ENCODE assay signal across 35 cellular contexts in the genomic region with DNA sequence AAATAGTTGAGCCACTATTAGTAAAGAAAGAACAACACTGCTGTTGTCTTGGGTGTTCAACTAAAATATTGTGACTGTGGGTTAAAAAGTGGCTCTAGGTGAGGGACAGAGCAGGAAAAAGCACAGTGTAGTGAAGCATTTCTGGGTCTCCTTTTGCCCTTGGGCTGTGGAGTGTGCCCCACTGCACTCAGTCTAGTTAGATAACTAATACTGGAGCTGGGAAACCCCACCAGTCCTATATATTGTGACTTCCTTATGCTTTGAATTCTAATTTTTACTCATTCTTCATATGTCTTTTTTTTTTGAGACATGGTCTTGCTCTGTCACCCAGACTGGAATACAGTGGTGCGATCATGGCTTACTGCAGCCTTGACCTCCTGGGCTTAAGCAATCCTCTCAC.
A peak's percentile ranks its signal among the peaks of the same experiment; 100 is the strongest.
DNase-seq lines count a peak whose midpoint lies in the region; ATAC-seq, FAIRE-seq and TF ChIP-seq lines count a peak whose summit lies in the region.
"Had no signal": no experiment of that assay in that cellular context is flagged by ENCODE, and none has a peak within 500 bp of the region (broad histone marks: within the 10 kb centered on the region; RNA-seq: fewer than 3 reads in every experiment).

No MANE protein-coding gene starts in this region.

- no peaks in the 10 kb centered on the region for H3K36me3 ChIP-seq in OCI-LY3 (replicated peaks; ENCODE audit: low read depth, low read length)
- no peaks in the 10 kb centered on the region for H3K36me3 ChIP-seq in GM12878 (ENCODE audit: control insufficient read depth in 2 of 2, insufficient read depth in 2 of 2, low read length in 1 of 2)
- no peaks in the 10 kb centered on the region for H3K36me3 ChIP-seq in Peyer's patch
- H3K36me3 ChIP-seq: BE2C had no signal

- H3K4me3 ChIP-seq in OCI-LY3 (ENCODE audit: low read length) (no peak overlapping the region), GM12878 (no peak overlapping the region), Peyer's patch (no peak overlapping the region)
- H3K4me3 ChIP-seq: A549; BLaER1; BLaER1 treated with 17β-estradiol and CSF1 and Interleukin-3, amounts not matched to agents 10 nM and 100 nM had no signal

- no peak overlapping the region for H3K4me3 Mint-ChIP-seq in stimulated activated naive B cell treated with anti-CD40 and anti-IgM and Interleukin-4, amounts not matched to agents 10 μg/mL and 1 μg/mL and 100 μg/mL, for 72 hours
- H3K4me3 Mint-ChIP-seq in activated T-cell treated with anti-CD3 and anti-CD28 coated beads, Interleukin-2, amount 50 U/mL, for 24 hours = no peak overlapping the region
- H3K4me3 Mint-ChIP-seq: B cell; CD14-positive monocyte; CD4-positive, alpha-beta memory T cell; CD4-positive, alpha-beta T cell; CD4-positive, CD25-positive, alpha-beta regulatory T cell; CD8-positive, alpha-beta memory T cell; CD8-positive, alpha-beta T cell had no signal

- H3K9ac ChIP-seq in OCI-LY3 (ENCODE audit: low read length) (no peak overlapping the region), GM12878 (ENCODE audit: control insufficient read depth, insufficient read depth, low read length) (no peak overlapping the region)
- H3K9ac ChIP-seq: BLaER1; BLaER1 treated with 17β-estradiol and CSF1 and Interleukin-3, amounts not matched to agents 10 nM and 100 nM had no signal

- H3K9me3 Mint-ChIP-seq in stimulated activated naive B cell treated with anti-CD40 and anti-IgM and Interleukin-4, amounts not matched to agents 10 μg/mL and 1 μg/mL and 100 μg/mL, for 72 hours = peaks cover 0 to 1% of the 10 kb centered on the region in 2 donors
- no peaks in the 10 kb centered on the region for H3K9me3 Mint-ChIP-seq in activated T-cell treated with anti-CD3 and anti-CD28 coated beads, Interleukin-2, amount 50 U/mL, for 24 hours
- H3K9me3 Mint-ChIP-seq: CD4-positive, alpha-beta memory T cell; CD4-positive, alpha-beta T cell; CD4-positive, CD25-positive, alpha-beta regulatory T cell; CD8-positive, alpha-beta memory T cell; CD8-positive, alpha-beta T cell had no signal

- H3K9me3 ChIP-seq in OCI-LY3 (ENCODE audit: insufficient read depth, low read length) = no peaks in the 10 kb centered on the region
- no peaks in the 10 kb centered on the region for H3K9me3 ChIP-seq in GM12878 (replicated peaks; ENCODE audit: control insufficient read depth, insufficient read depth, low read length)
- H3K9me3 ChIP-seq in Peyer's patch = no peaks in the 10 kb centered on the region
- H3K9me3 ChIP-seq: A549; BE2C; BLaER1; BLaER1 treated with 17β-estradiol and CSF1 and Interleukin-3, amounts not matched to agents 10 nM and 100 nM; Caco-2 had no signal

- TF ChIP-seq CTCF in OCI-LY3 (IDR thresholded peaks at IDR 0.05; ENCODE audit: low read depth, low read length) (no peak), GM12878 (IDR thresholded peaks at IDR 0.05 in 2 of 3, conservative IDR thresholded peaks at IDR 0.05 in 1 of 3; ENCODE audit: control insufficient read depth in 2 of 3, extremely low read depth in 1 of 3, insufficient read depth in 1 of 3, low read depth in 3 of 3, low read length in 3 of 3) (no peak), Peyer's patch (IDR thresholded peaks at IDR 0.05) (no peak)

- H3K4me1 ChIP-seq in OCI-LY3 (ENCODE audit: low read length) (peaks cover 13% of the 10 kb centered on the region), GM12878 (ENCODE audit: control insufficient read depth, insufficient read depth, low read length) (no peaks in the 10 kb centered on the region), Peyer's patch (no peaks in the 10 kb centered on the region)
- H3K4me1 ChIP-seq: A549, BE2C, Caco-2 had no signal

- POLR2A ChIA-PET in GM12878 (lab: Charles Lee) = no interaction called here

- no peak for TF ChIP-seq EP300 in GM12878 (IDR thresholded peaks at IDR 0.05; ENCODE audit: borderline replicate concordance in 1 of 2, control insufficient read depth in 1 of 2, low read depth in 2 of 2, low read length in 2 of 2)

- peak overlapping the region; percentile 24; the same call in 1 of the 2 replicates for H3K4me2 ChIP-seq in OCI-LY3 (ENCODE audit: low read length)
- no peak overlapping the region for H3K4me2 ChIP-seq in GM12878 (ENCODE audit: control insufficient read depth, insufficient read depth)
- H3K4me2 ChIP-seq: A549; BLaER1; BLaER1 treated with 17β-estradiol and CSF1 and Interleukin-3, amounts not matched to agents 10 nM and 100 nM had no signal

- in situ Hi-C loops in GM12878 (cut with MboI) = loop anchor here (25.0 kb wide), 1 partner anchor 1136 kb away; no protein-coding TSS in a partner anchor

- RAD21 ChIA-PET in GM12878 (lab: Charles Lee; ENCODE audit: unreplicated experiment) = no interaction called here

- no peaks in the 10 kb centered on the region for H3K27me3 ChIP-seq in OCI-LY3 (ENCODE audit: low read depth, low read length)
- no peaks in the 10 kb centered on the region for H3K27me3 ChIP-seq in GM12878 (replicated peaks in 1 of 2; ENCODE audit: control insufficient read depth in 2 of 2, insufficient read depth in 2 of 2, low read length in 1 of 2)
- no peaks in the 10 kb centered on the region for H3K27me3 ChIP-seq in Peyer's patch
- H3K27me3 ChIP-seq: BE2C; BLaER1; BLaER1 treated with 17β-estradiol and CSF1 and Interleukin-3, amounts not matched to agents 10 nM and 100 nM had no signal

- TF ChIP-seq RAD21 in GM12878 (IDR thresholded peaks at IDR 0.05; ENCODE audit: insufficient read depth, low read depth, low read length) = no peak

- TF ChIP-seq POLR2A in GM12878 (IDR thresholded peaks at IDR 0.05; ENCODE audit: low read depth, low read length) = no peak
- no peak for TF ChIP-seq POLR2A in Peyer's patch (IDR thresholded peaks at IDR 0.05)

- intact Hi-C loops in GM12878 (cut with micrococcal nuclease; ENCODE audit: unreplicated experiment) = no loop called here

- no peak overlapping the region for H3K27ac Mint-ChIP-seq in stimulated activated naive B cell treated with anti-CD40 and anti-IgM and Interleukin-4, amounts not matched to agents 10 μg/mL and 1 μg/mL and 100 μg/mL, for 72 hours
- no peak overlapping the region for H3K27ac Mint-ChIP-seq in activated T-cell treated with anti-CD3 and anti-CD28 coated beads, Interleukin-2, amount 50 U/mL, for 24 hours
- H3K27ac Mint-ChIP-seq: B cell; CD14-positive monocyte; CD4-positive, alpha-beta memory T cell; CD4-positive, alpha-beta T cell; CD4-positive, CD25-positive, alpha-beta regulatory T cell; CD8-positive, alpha-beta memory T cell; CD8-positive, alpha-beta T cell had no signal

- no TSS peak for BruUV-seq in GM12878 (replicated peaks; lab: Mats Ljungman, UMichigan)

- FAIRE-seq in GM12878 (lab: Jason Lieb, UNC) = no peak
- FAIRE-seq: A549, D721Med had no signal

- ATAC-seq in HG02610 (IDR thresholded peaks at IDR 0.05; ENCODE audit: unreplicated experiment) (peak; percentile 72), GM12878 (peak; percentile 45; the same call in 2 of the 3 replicates)
- peak; percentile 72 to 84 for ATAC-seq in stimulated activated naive B cell treated with anti-CD40 and anti-IgM and Interleukin-4, amounts not matched to agents 10 μg/mL and 1 μg/mL and 100 μg/mL, for 72 hours (replicated peaks)
- ATAC-seq: A549; CD8-positive, alpha-beta T cell had no signal

- H3K79me2 ChIP-seq in OCI-LY3 (ENCODE audit: low read length) = no peaks in the 10 kb centered on the region
- H3K79me2 ChIP-seq in GM12878 (ENCODE audit: control insufficient read depth, insufficient read depth, low read length) = no peaks in the 10 kb centered on the region

- H4K20me1 ChIP-seq in OCI-LY3 (ENCODE audit: insufficient read depth, low read length) (no peaks in the 10 kb centered on the region), GM12878 (ENCODE audit: control insufficient read depth, insufficient read depth) (no peaks in the 10 kb centered on the region)

- no peak overlapping the region for H2AFZ ChIP-seq in OCI-LY3 (ENCODE audit: low read depth, low read length)
- no peak overlapping the region for H2AFZ ChIP-seq in GM12878 (ENCODE audit: control insufficient read depth, low read depth, low read length)

- SMC1A ChIA-PET in GM12878 (lab: Charles Lee; ENCODE audit: uncharacterized antibody, unreplicated experiment) = interaction anchor here (1.1 kb wide), 1 partner anchor 12 kb away, joined by 3 read pairs; no protein-coding TSS in a partner anchor

- CTCF ChIA-PET in GM12878 (lab: Yijun Ruan, JAX) = interaction anchor here (2.0 kb wide), 1 partner anchor 14 kb away, joined by 5 read pairs; no protein-coding TSS in a partner anchor

- H3K36me3 Mint-ChIP-seq in stimulated activated naive B cell treated with anti-CD40 and anti-IgM and Interleukin-4, amounts not matched to agents 10 μg/mL and 1 μg/mL and 100 μg/mL, for 72 hours = peaks cover 9 to 13% of the 10 kb centered on the region in 2 donors
- no peaks in the 10 kb centered on the region for H3K36me3 Mint-ChIP-seq in activated T-cell treated with anti-CD3 and anti-CD28 coated beads, Interleukin-2, amount 50 U/mL, for 24 hours (ENCODE audit: low read depth)
- H3K36me3 Mint-ChIP-seq: CD14-positive monocyte had no signal

- H3K27ac ChIP-seq in OCI-LY3 (ENCODE audit: low read length) (no peak overlapping the region), GM12878 (ENCODE audit: control insufficient read depth, insufficient read depth) (no peak overlapping the region), Peyer's patch (no peak overlapping the region)
- H3K27ac ChIP-seq: 22Rv1; A549; BLaER1; BLaER1 treated with 17β-estradiol and CSF1 and Interleukin-3, amounts not matched to agents 10 nM and 100 nM; C4-2B had no signal

- WGBS in GM12878 (ENCODE audit: insufficient coverage, insufficient replicate concordance, low lambda C conversion rate, missing lambda C conversion rate) = 100% methylated on average over 1 of the region's 1 CpG

- peaks cover 24 to 47% of the 10 kb centered on the region in 2 donors for H3K4me1 Mint-ChIP-seq in stimulated activated naive B cell treated with anti-CD40 and anti-IgM and Interleukin-4, amounts not matched to agents 10 μg/mL and 1 μg/mL and 100 μg/mL, for 72 hours
- peaks cover 2% of the 10 kb centered on the region for H3K4me1 Mint-ChIP-seq in activated T-cell treated with anti-CD3 and anti-CD28 coated beads, Interleukin-2, amount 50 U/mL, for 24 hours (ENCODE audit: low read depth)

- H3K27me3 Mint-ChIP-seq in stimulated activated naive B cell treated with anti-CD40 and anti-IgM and Interleukin-4, amounts not matched to agents 10 μg/mL and 1 μg/mL and 100 μg/mL, for 72 hours = no peaks in the 10 kb centered on the region
- H3K27me3 Mint-ChIP-seq in activated T-cell treated with anti-CD3 and anti-CD28 coated beads, Interleukin-2, amount 50 U/mL, for 24 hours = no peaks in the 10 kb centered on the region
- H3K27me3 Mint-ChIP-seq: B cell; CD4-positive, alpha-beta memory T cell; CD4-positive, alpha-beta T cell; CD4-positive, CD25-positive, alpha-beta regulatory T cell had no signal

- no peak for DNase-seq in GM12878 (ENCODE audit: low read depth, low spot score)
- no peak for DNase-seq in stimulated activated naive B cell treated with anti-CD40 and anti-IgM and Interleukin-4, amounts not matched to agents 10 μg/mL and 1 μg/mL and 100 μg/mL, for 72 hours
- no peak for DNase-seq in DMS53 (lab: John Stamatoyannopoulos, UW)
- DNase-seq in NCI-H1092 treated with DMSO at 0.1 percent for 48 hours (lab: John Stamatoyannopoulos, UW) = no peak
- DNase-seq in Peyer's patch = no peak
- no peak for DNase-seq in activated T-cell treated with anti-CD3 and anti-CD28 coated beads, Interleukin-2, amount 50 U/mL, for 24 hours
- DNase-seq: 8988T; ACHN; AML-193; BE2C; C1 segment of cervical spinal cord; Caco-2; Calu3; CD4-positive, alpha-beta memory T cell; CD4-positive, alpha-beta T cell; CD4-positive, CD25-positive, alpha-beta regulatory T cell; CD8-positive, alpha-beta memory T cell; CD8-positive, alpha-beta T cell; COR-L47; DMS 273 treated with DMSO at 0.1 percent for 48 hours; DMS153; DMS79; DMS79 treated with DMSO at 0.1 percent for 48 hours; DND-41; EL had no signal
